In genomic region chr20:58503668-58504067, GRCh38 we compare ENCODE assay signal across 26 cellular contexts. TPM values are rescaled to one million over a fixed set of nuclear protein-coding genes. Genes with fewer than 3 reads are reported as not detected.
DNase-seq lines count a peak whose midpoint lies in the region; ATAC-seq, FAIRE-seq and TF ChIP-seq lines count a peak whose summit lies in the region.
"Had no signal": no experiment of that assay in that cellular context is flagged by ENCODE, and none has a peak within 500 bp of the region (broad histone marks: within the 10 kb centered on the region; RNA-seq: fewer than 3 reads in every experiment).

No MANE protein-coding gene starts in this region.

- no peak overlapping the region for H3T11ph ChIP-seq in H9 (ENCODE audit: low read length)

- H3K4me2 ChIP-seq in H9 (ENCODE audit: insufficient read depth, insufficient read length, low read length) = no peak overlapping the region
- H3K4me2 ChIP-seq: BLaER1 had no signal

- no peaks in the 10 kb centered on the region for H3K23me2 ChIP-seq in H9 (ENCODE audit: insufficient read length, low read depth, low read length, poor library complexity, severe bottlenecking)

- ATAC-seq in gastroesophageal sphincter = no peak

- no peak overlapping the region for H2AK5ac ChIP-seq in H9 (ENCODE audit: insufficient read length, low read length)

- intact Hi-C loops in activated CD4-positive, alpha-beta T cell treated with anti-CD3 and anti-CD28 coated beads, Interleukin-2, amount 10 ng/mL, durations not matched to agents 24 days and 14 days (cut with micrococcal nuclease) = no loop called here

- TF ChIP-seq EP300 in gastroesophageal sphincter (IDR thresholded peaks at IDR 0.05) = no peak

- H3K4me1 ChIP-seq in H9 (ENCODE audit: insufficient read depth, low read length) (no peaks in the 10 kb centered on the region), gastroesophageal sphincter (no peaks in the 10 kb centered on the region)
- H3K4me1 ChIP-seq: BE2C had no signal

- no peak overlapping the region for H2BK15ac ChIP-seq in H9 (ENCODE audit: low read depth, low read length)

- H3K9me3 Mint-ChIP-seq in H9 = peaks cover 12 to 29% of the 10 kb centered on the region in 2 experiments
- H3K9me3 Mint-ChIP-seq in activated CD4-positive, alpha-beta T cell treated with anti-CD3 and anti-CD28 coated beads, Interleukin-2, amount 10 ng/mL, durations not matched to agents 24 days and 14 days = peaks cover 15% of the 10 kb centered on the region

- H3K27ac ChIP-seq in H9 (ENCODE audit: insufficient read length, low read depth, low read length) (no peak overlapping the region), gastroesophageal sphincter (no peak overlapping the region)
- H3K27ac ChIP-seq: BLaER1 had no signal

- no peaks in the 10 kb centered on the region for H3K79me1 ChIP-seq in H9 (ENCODE audit: insufficient read depth, low read depth, low read length, poor library complexity, severe bottlenecking)

- H3K36me3 Mint-ChIP-seq in H9 (ENCODE audit: insufficient read depth in 1 of 3, low read depth in 3 of 3) = peaks cover 4 to 35% (median 14%) of the 10 kb centered on the region in 3 experiments
- H3K36me3 Mint-ChIP-seq in activated CD4-positive, alpha-beta T cell treated with anti-CD3 and anti-CD28 coated beads, Interleukin-2, amount 10 ng/mL, durations not matched to agents 24 days and 14 days (ENCODE audit: low read depth) = peaks cover 3% of the 10 kb centered on the region
- H3K36me3 Mint-ChIP-seq: CD14-positive monocyte; CD4-positive, CD25-positive, alpha-beta regulatory T cell had no signal

- H3K4me3 Mint-ChIP-seq in H9 = no peak overlapping the region
- H3K4me3 Mint-ChIP-seq in activated CD4-positive, alpha-beta T cell treated with anti-CD3 and anti-CD28 coated beads, Interleukin-2, amount 10 ng/mL, durations not matched to agents 24 days and 14 days = no peak overlapping the region
- H3K4me3 Mint-ChIP-seq: CD14-positive monocyte; CD4-positive, alpha-beta memory T cell; CD4-positive, CD25-positive, alpha-beta regulatory T cell; CD8-positive, alpha-beta memory T cell had no signal

- H3K23ac ChIP-seq in H9 (ENCODE audit: insufficient read length, low read depth, low read length) = no peak overlapping the region

- no peaks in the 10 kb centered on the region for H3K79me2 ChIP-seq in H9 (ENCODE audit: insufficient read depth, low read length)

- H2AFZ ChIP-seq in H9 (ENCODE audit: low read length) = no peak overlapping the region

- no peak overlapping the region for H4K8ac ChIP-seq in H9 (replicated peaks; ENCODE audit: insufficient read length, low read depth, low read length)

- no peaks in the 10 kb centered on the region for H3K4me1 Mint-ChIP-seq in H9
- H3K4me1 Mint-ChIP-seq in activated CD4-positive, alpha-beta T cell treated with anti-CD3 and anti-CD28 coated beads, Interleukin-2, amount 10 ng/mL, durations not matched to agents 24 days and 14 days = no peaks in the 10 kb centered on the region
- H3K4me1 Mint-ChIP-seq: CD14-positive monocyte; CD4-positive, alpha-beta memory T cell; CD4-positive, CD25-positive, alpha-beta regulatory T cell; CD8-positive, alpha-beta memory T cell had no signal

- FAIRE-seq in urothelium cell line (lab: Jason Lieb, UNC) = peak; percentile 5
- FAIRE-seq: A204.1, D721Med, G401.6, GM12891, GM19239 had no signal

- no peak overlapping the region for H2BK120ac ChIP-seq in H9 (ENCODE audit: low read depth, low read length, poor library complexity, severe bottlenecking)

- peaks cover 19% of the 10 kb centered on the region for H3K27me3 Mint-ChIP-seq in H9 (ENCODE audit: low read depth)
- no peaks in the 10 kb centered on the region for H3K27me3 Mint-ChIP-seq in activated CD4-positive, alpha-beta T cell treated with anti-CD3 and anti-CD28 coated beads, Interleukin-2, amount 10 ng/mL, durations not matched to agents 24 days and 14 days

- peak; percentile 3 for DNase-seq in H9
- DNase-seq in RPMI7951 (ENCODE audit: low read depth) = peak; percentile 76
- DNase-seq in islet precursor cell = peak; percentile 12
- no peak for DNase-seq in urothelium cell line (ENCODE audit: low spot score)
- DNase-seq in hippocampal formation (lab: John Stamatoyannopoulos, UW) = no peak
- DNase-seq in activated CD4-positive, alpha-beta T cell treated with anti-CD3 and anti-CD28 coated beads, Interleukin-2, amount 10 ng/mL, durations not matched to agents 24 days and 14 days = no peak
- DNase-seq: 8988T; ACHN; BE2C; C1 segment of cervical spinal cord; Calu3; CD4-positive, alpha-beta memory T cell; CD4-positive, CD25-positive, alpha-beta regulatory T cell; CD8-positive, alpha-beta memory T cell; COR-L47; DMS79 treated with DMSO at 0.1 percent for 48 hours; GF-D8 had no signal

- H3K4me3 ChIP-seq in gastroesophageal sphincter = no peak overlapping the region
- H3K4me3 ChIP-seq: BLaER1 had no signal

- H4K20me1 ChIP-seq in H9 (ENCODE audit: control insufficient read depth, insufficient read depth, insufficient read length) = no peaks in the 10 kb centered on the region
- H4K20me1 ChIP-seq: BLaER1 had no signal

- no peak overlapping the region for H3K56ac ChIP-seq in H9 (ENCODE audit: insufficient read length, low read depth, low read length)

- no peak overlapping the region for H3K4ac ChIP-seq in H9 (ENCODE audit: low read depth, low read length)

- no CpG with 5 or more reads among the region's 1 CpG for WGBS in H9 (ENCODE audit: extremely low coverage, insufficient read length, low lambda C conversion rate)
- 100% methylated on average over 1 of the region's 1 CpG; no CpG with 5 or more reads in 1 of the 2 donors for WGBS in gastroesophageal sphincter (ENCODE audit: low coverage in 1 of 2), 2 donors

- no peak overlapping the region for H2BK20ac ChIP-seq in H9 (ENCODE audit: low read depth, low read length, poor library complexity, severe bottlenecking)

- no peak overlapping the region for H2BK5ac ChIP-seq in H9 (ENCODE audit: insufficient read length, low read length)

- H3K9ac ChIP-seq in H9 (ENCODE audit: extremely low read depth, insufficient read length, low read length) = no peak overlapping the region
- H3K9ac ChIP-seq: BLaER1 had no signal

- TF ChIP-seq POLR2A in gastroesophageal sphincter (IDR thresholded peaks at IDR 0.05) = no peak

- H3K36me3 ChIP-seq in gastroesophageal sphincter = no peaks in the 10 kb centered on the region
- H3K36me3 ChIP-seq: BE2C, BLaER1 had no signal

- TF ChIP-seq CTCF in H9 (conservative IDR thresholded peaks at IDR 0.05) (no peak), gastroesophageal sphincter (IDR thresholded peaks at IDR 0.05) (no peak)

- H3K18ac ChIP-seq in H9 (ENCODE audit: insufficient read length, low read depth, low read length) = no peak overlapping the region

- no peaks in the 10 kb centered on the region for H3K27me3 ChIP-seq in H9 (ENCODE audit: insufficient read depth, low read length)
- H3K27me3 ChIP-seq in gastroesophageal sphincter = no peaks in the 10 kb centered on the region
- H3K27me3 ChIP-seq: BE2C, BLaER1 had no signal

- no peak overlapping the region for H4K5ac ChIP-seq in H9 (ENCODE audit: insufficient read length, low read depth, low read length)

- H2BK12ac ChIP-seq in H9 (ENCODE audit: insufficient read length, low read depth, low read length) = no peak overlapping the region

- H3K9me3 ChIP-seq in H9 (ENCODE audit: control insufficient read depth, low read depth, low read length) = peaks cover 19% of the 10 kb centered on the region
- H3K9me3 ChIP-seq in gastroesophageal sphincter = peaks cover 0 to 59% (median 0%) of the 10 kb centered on the region in 3 donors

- H3K14ac ChIP-seq in H9 (ENCODE audit: insufficient read depth, low read length) = no peak overlapping the region

- H3K27ac Mint-ChIP-seq in H9 = no peak overlapping the region
- H3K27ac Mint-ChIP-seq in activated CD4-positive, alpha-beta T cell treated with anti-CD3 and anti-CD28 coated beads, Interleukin-2, amount 10 ng/mL, durations not matched to agents 24 days and 14 days = no peak overlapping the region
- H3K27ac Mint-ChIP-seq: CD14-positive monocyte; CD4-positive, alpha-beta memory T cell; CD4-positive, CD25-positive, alpha-beta regulatory T cell; CD8-positive, alpha-beta memory T cell had no signal

- H4K91ac ChIP-seq in H9 (ENCODE audit: insufficient read length, low read depth, low read length) = no peak overlapping the region

RNA-seq across cellular contexts. Expression of gene APCDD1L, which starts 11.5 kb away (rescaled TPM):
- 0.68 and 1.1 TPM in 2 replicates for total RNA-seq in H9 (2021)
- 122 and 149 TPM in 2 replicates for total RNA-seq in RPMI7951 (2014; rRNA removed; shearing (Covaris generic))
- 1 to 10 TPM in 2 of 4 donors, under 1 TPM in 2; 0.40 to 1.1 (median 0.88) TPM for total RNA-seq in gastroesophageal sphincter
- total RNA-seq in activated CD4-positive, alpha-beta T cell treated with anti-CD3 and anti-CD28 coated beads, Interleukin-2, amount 10 ng/mL, durations not matched to agents 24 days and 14 days = not detected in 2 replicates
- total RNA-seq: A673; Calu3; CD4-positive, alpha-beta memory T cell; CD4-positive, CD25-positive, alpha-beta regulatory T cell; CD8-positive, alpha-beta memory T cell had no signal

Comparison
In these comparisons a context has a peak if more than half of its experiments do, and no peak if none do; other contexts are left out.
1. DNase-seq: peak in H9 (single experiment), RPMI7951 (single experiment) and islet precursor cell (single experiment); none in urothelium cell line (single experiment), hippocampal formation (0 of 2) and activated CD4-positive, alpha-beta T cell treated with anti-CD3 and anti-CD28 coated beads, Interleukin-2, amount 10 ng/mL, durations not matched to agents 24 days and 14 days (single experiment).
2. RNA of gene APCDD1L, which starts 11.5 kb away (total RNA-seq): 122 to 149 TPM in RPMI7951; 0.40 to 1.1 TPM in gastroesophageal sphincter, 0.68 to 1.1 TPM in H9 and not detected in activated CD4-positive, alpha-beta T cell treated with anti-CD3 and anti-CD28 coated beads, Interleukin-2, amount 10 ng/mL, durations not matched to agents 24 days and 14 days; every median in the first group is over 10 times any median in the second.